In the genomic region with DNA sequence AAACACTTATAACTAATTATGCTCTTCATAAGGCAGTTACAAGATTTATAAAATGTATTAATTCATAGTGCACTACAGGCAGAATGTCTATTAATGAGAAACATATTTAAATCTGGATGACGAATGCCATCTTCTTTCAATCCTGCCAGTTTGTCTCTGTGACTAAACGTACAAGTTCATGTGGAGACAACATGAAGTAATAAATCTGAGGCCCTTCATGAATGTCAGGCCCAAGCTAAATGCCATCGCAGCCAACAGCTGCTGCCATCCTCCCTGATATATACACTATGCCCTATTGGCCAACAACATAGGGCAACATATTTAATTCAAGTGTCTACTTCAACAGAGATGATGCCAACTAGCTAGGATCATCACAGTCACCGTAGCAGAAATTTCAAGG, we compare ENCODE assay signal across 21 cellular contexts.
"Had no signal": no experiment of that assay in that cellular context is flagged by ENCODE, and none has a peak within 500 bp of the region (broad histone marks: within the 10 kb centered on the region; RNA-seq: fewer than 3 reads in every experiment).

No MANE protein-coding gene starts in this region.

- DNase-seq: activated CD4-positive, alpha-beta T cell treated with anti-CD3 and anti-CD28 coated beads, Interleukin-2, amount 50 U/mL, for 1 hour; activated CD4-positive, CD25-positive, alpha-beta regulatory T cell treated with anti-CD3 and anti-CD28 coated beads, Interleukin-2, amount 50 U/mL, for 72 hours; activated CD8-positive, alpha-beta memory T cell treated with anti-CD3 and anti-CD28 coated beads for 24 hours; activated CD8-positive, alpha-beta memory T cell treated with anti-CD3 and anti-CD28 coated beads, Interleukin-2, amount 50 U/mL, for 48 hours; activated effector memory CD4-positive, alpha-beta T cell treated with Interleukin-2 at 50 U/mL for 16 hours; activated naive CD4-positive, alpha-beta T cell treated with anti-CD3 and anti-CD28 coated beads, Interleukin-2, amount 50 U/mL, for 16 hours; activated T-cell treated with anti-CD3 and anti-CD28 coated beads, Interleukin-2, amount 50 U/mL, for 48 hours; effector memory CD4-positive, alpha-beta T cell; esophagus squamous epithelium; hypothalamus; islet precursor cell; lower lobe of right lung; naive thymus-derived CD8-positive, alpha-beta T cell; stimulated activated CD4-positive, alpha-beta T cell treated with anti-CD3 and anti-CD28 coated beads, Interleukin-12 subunit alpha, Interleukin-12 subunit beta, amount 100 ng/mL, for 4 hours; stimulated activated CD4-positive, alpha-beta T cell treated with anti-CD3 and anti-CD28 coated beads, Interleukin-1b, Interleukin-23, amount 100 ng/mL, for 48 hours; stimulated activated naive CD4-positive, alpha-beta T cell treated with Interleukin-2 at 50 U/mL for 16 hours; thyroid gland; uterus had no signal

- H3K79me2 ChIP-seq: parathyroid adenoma had no signal

- H3K4me3 Mint-ChIP-seq: naive thymus-derived CD8-positive, alpha-beta T cell; T-helper 1 cell treated with Interleukin-12 subunit alpha and Interleukin-12 subunit beta and Interleukin-4 antibody, amounts not matched to agents 30 μg/mL and 1 μg/mL, for 36 hours had no signal

- H3K9me3 ChIP-seq: ascending aorta, esophagus squamous epithelium, lower lobe of right lung, thyroid gland, uterus had no signal

- H3K27ac ChIP-seq: ascending aorta, esophagus squamous epithelium, lower lobe of right lung, parathyroid adenoma, thyroid gland had no signal

- ATAC-seq: lower lobe of right lung; naive thymus-derived CD8-positive, alpha-beta T cell had no signal

- H3K4me1 ChIP-seq: ascending aorta, lower lobe of right lung, parathyroid adenoma had no signal

- H3K9ac ChIP-seq: parathyroid adenoma had no signal

- H3K36me3 Mint-ChIP-seq: naive thymus-derived CD8-positive, alpha-beta T cell had no signal

- H3K9me3 Mint-ChIP-seq: naive thymus-derived CD8-positive, alpha-beta T cell; T-helper 1 cell treated with Interleukin-12 subunit alpha and Interleukin-12 subunit beta and Interleukin-4 antibody, amounts not matched to agents 30 μg/mL and 1 μg/mL, for 36 hours had no signal

- H3K36me3 ChIP-seq: ascending aorta, esophagus squamous epithelium, lower lobe of right lung, thyroid gland, uterus had no signal

- H3K4me3 ChIP-seq: ascending aorta, esophagus squamous epithelium, lower lobe of right lung, thyroid gland, uterus had no signal

- H3K27me3 ChIP-seq: ascending aorta, esophagus squamous epithelium, thyroid gland, uterus had no signal

- H2AFZ ChIP-seq: parathyroid adenoma had no signal

- H3K27me3 Mint-ChIP-seq: naive thymus-derived CD8-positive, alpha-beta T cell had no signal
